In genomic region chr3:177512945-177513671, GRCh38 we compare ENCODE assay signal across 22 cellular contexts.
DNase-seq lines count a peak whose midpoint lies in the region; ATAC-seq, FAIRE-seq and TF ChIP-seq lines count a peak whose summit lies in the region.
"Had no signal": no experiment of that assay in that cellular context is flagged by ENCODE, and none has a peak within 500 bp of the region (broad histone marks: within the 10 kb centered on the region; RNA-seq: fewer than 3 reads in every experiment).

No MANE protein-coding gene starts in this region.

- no peaks in the 10 kb centered on the region for H4K20me1 ChIP-seq in K562 (replicated peaks; ENCODE audit: control insufficient read depth, insufficient read depth, low read length)
- H4K20me1 ChIP-seq: BLaER1 treated with 17β-estradiol and CSF1 and Interleukin-3, amounts not matched to agents 10 nM and 100 nM had no signal

- no peaks in the 10 kb centered on the region for H3K36me3 ChIP-seq in K562 (ENCODE audit: control insufficient read depth, insufficient read depth, low read length)
- H3K36me3 ChIP-seq in heart right ventricle = no peaks in the 10 kb centered on the region
- no peaks in the 10 kb centered on the region for H3K36me3 ChIP-seq in neuronal stem cell (replicated peaks in 1 of 2; ENCODE audit: control insufficient read depth in 2 of 2, insufficient read depth in 2 of 2, low read length in 2 of 2)
- no peaks in the 10 kb centered on the region for H3K36me3 ChIP-seq in Peyer's patch
- H3K36me3 ChIP-seq: BLaER1 treated with 17β-estradiol and CSF1 and Interleukin-3, amounts not matched to agents 10 nM and 100 nM; colonic mucosa had no signal

- no peak for TF ChIP-seq RAD21 in K562 (CRISPR knock-in tag; conservative IDR thresholded peaks at IDR 0.05 in 1 of 2, IDR thresholded peaks at IDR 0.05 in 1 of 2)

- no peak overlapping the region for H2BK12ac ChIP-seq in neuronal stem cell (ENCODE audit: low read length)

- in situ Hi-C loops in K562 (cut with MboI) = no loop called here

- no peak overlapping the region for H2AK5ac ChIP-seq in neuronal stem cell (ENCODE audit: low read depth, low read length)

- intact Hi-C loops in K562 (cut with micrococcal nuclease) (no loop called here), heart right ventricle (cut with DNase I) (loop anchor here in 2 of 10 donors (10.0 kb wide), 2 partner anchors 242 to 272 kb away; no protein-coding TSS in a partner anchor)

- H3K27ac ChIP-seq in K562 (ENCODE audit: extremely low read depth, low read depth, low read length) (no peak overlapping the region), heart right ventricle (peak overlapping the region in 7 of 10 donors; percentile 29 to 83 (median 53)), neuronal stem cell (replicated peaks; ENCODE audit: low read length) (no peak overlapping the region), Peyer's patch (no peak overlapping the region)
- H3K27ac ChIP-seq: BLaER1 treated with 17β-estradiol and CSF1 and Interleukin-3, amounts not matched to agents 10 nM and 100 nM; colonic mucosa; skin epidermis had no signal

- H2AFZ ChIP-seq in K562 (ENCODE audit: low read depth, low read length) (no peak overlapping the region; the same call in 1 of the 2 replicates), neuronal stem cell (ENCODE audit: low read length) (peak overlapping the region; percentile 51)

- H3K27me3 ChIP-seq in K562 (ENCODE audit: control insufficient read depth in 2 of 2, insufficient read depth in 2 of 2, low read length in 2 of 2) = no peaks in the 10 kb centered on the region
- H3K27me3 ChIP-seq in heart right ventricle = no peaks in the 10 kb centered on the region
- H3K27me3 ChIP-seq in neuronal stem cell (ENCODE audit: control insufficient read depth in 3 of 3, insufficient read depth in 3 of 3, low read depth in 1 of 3, low read length in 3 of 3) = no peaks in the 10 kb centered on the region
- no peaks in the 10 kb centered on the region for H3K27me3 ChIP-seq in Peyer's patch
- H3K27me3 ChIP-seq: BLaER1 treated with 17β-estradiol and CSF1 and Interleukin-3, amounts not matched to agents 10 nM and 100 nM; colonic mucosa had no signal

- POLR2A ChIA-PET in K562 (lab: Yijun Ruan, JAX) = interaction anchor here (1.0 kb wide), 1 partner anchor 10 kb away, joined by 3 read pairs; no protein-coding TSS in a partner anchor

- no peaks in the 10 kb centered on the region for H3K79me2 ChIP-seq in K562 (ENCODE audit: control insufficient read depth, insufficient read depth, low read length)

- no peak overlapping the region for H2BK5ac ChIP-seq in neuronal stem cell (ENCODE audit: low read length)

- ATAC-seq in K562 (no peak), heart right ventricle (peak in 1 of 8 donors; percentile 39), HG03439 (IDR thresholded peaks at IDR 0.05; ENCODE audit: unreplicated experiment) (no peak)
- ATAC-seq: activated CD8-positive, alpha-beta T cell treated with anti-CD3 and anti-CD28 coated beads for 36 hours; PC-3 had no signal

- H3K4me1 ChIP-seq in K562 (replicated peaks in 1 of 2; ENCODE audit: control insufficient read depth in 2 of 2, insufficient read depth in 2 of 2, low read length in 2 of 2) (no peaks in the 10 kb centered on the region), heart right ventricle (peaks cover 6 to 76% (median 35%) of the 10 kb centered on the region in 9 donors), neuronal stem cell (ENCODE audit: control insufficient read depth in 2 of 2, insufficient read depth in 1 of 2, low read depth in 1 of 2, low read length in 2 of 2) (peaks cover 16 to 54% of the 10 kb centered on the region in 2 donors), Peyer's patch (peaks cover 0 to 13% (median 0%) of the 10 kb centered on the region in 4 donors)
- H3K4me1 ChIP-seq: colonic mucosa had no signal

- H3K4ac ChIP-seq in neuronal stem cell (ENCODE audit: low read length) = no peak overlapping the region

- peak; percentile 65 for DNase-seq in AG09319 (ENCODE audit: extremely low read depth, low read depth)
- no peak for DNase-seq in K562 (ENCODE audit: extremely low read depth in 1 of 4, low spot score in 3 of 4)
- DNase-seq in heart right ventricle = no peak
- DNase-seq in neuronal stem cell (ENCODE audit: low spot score) = no peak
- no peak for DNase-seq in putamen (ENCODE audit: low spot score)
- no peak for DNase-seq in GM19240 (ENCODE audit: insufficient read length, low spot score)
- DNase-seq in Peyer's patch = no peak
- DNase-seq: activated CD4-positive, CD25-positive, alpha-beta regulatory T cell; activated CD8-positive, alpha-beta T cell treated with anti-CD3 and anti-CD28 coated beads for 36 hours; activated naive CD4-positive, alpha-beta T cell treated with anti-CD3 and anti-CD28 coated beads, Interleukin-2, amount 10 ng/mL, durations not matched to agents 7 days and 5 days; activated T-cell treated with anti-CD3 and anti-CD28 coated beads, Interleukin-2, amount 50 U/mL, for 24 hours; colonic mucosa; left cardiac atrium; NCI-H1436 treated with DMSO at 0.1 percent for 48 hours; NCI-H774; PC-3; stimulated activated CD4-positive, alpha-beta T cell treated with anti-CD3 and anti-CD28 coated beads, Interleukin-4, amount 100 ng/mL, for 1 hour had no signal

- FAIRE-seq in K562 (lab: Jason Lieb, UNC) = no peak
- FAIRE-seq: frontal cortex, H54 had no signal

- CTCF ChIA-PET in K562 (lab: Yijun Ruan, JAX; ENCODE audit: low intra/inter-chr PET ratio) = no interaction called here

- no peak overlapping the region for H2BK120ac ChIP-seq in neuronal stem cell (ENCODE audit: low read depth, low read length)

- TF ChIP-seq CTCF in AG09319 (IDR thresholded peaks at IDR 0.05; ENCODE audit: low read depth, low read length) (no peak), K562 (IDR thresholded peaks at IDR 0.05 in 2 of 3, conservative IDR thresholded peaks at IDR 0.05 in 1 of 3; ENCODE audit: insufficient read depth in 2 of 3, low read depth in 1 of 3, low read length in 3 of 3) (no peak), heart right ventricle (IDR thresholded peaks at IDR 0.05) (no peak), Peyer's patch (IDR thresholded peaks at IDR 0.05) (no peak)

- BruUV-seq in K562 (replicated peaks; lab: Mats Ljungman, UMichigan) = no TSS peak

- H3K4me2 ChIP-seq in K562 (ENCODE audit: insufficient read depth, low read length) = no peak overlapping the region
- H3K4me2 ChIP-seq in neuronal stem cell (ENCODE audit: insufficient read depth, low read length, poor library complexity, severe bottlenecking) = no peak overlapping the region
- H3K4me2 ChIP-seq: BLaER1 treated with 17β-estradiol and CSF1 and Interleukin-3, amounts not matched to agents 10 nM and 100 nM had no signal

- H3K9me3 ChIP-seq in K562 (replicated peaks; ENCODE audit: control insufficient read depth, insufficient read depth, low read depth, low read length) (no peaks in the 10 kb centered on the region), heart right ventricle (no peaks in the 10 kb centered on the region), neuronal stem cell (replicated peaks in 1 of 2; ENCODE audit: control insufficient read depth in 2 of 2, insufficient read depth in 1 of 2, low read depth in 1 of 2, low read length in 2 of 2) (peaks cover 0 to 9% of the 10 kb centered on the region in 2 donors), Peyer's patch (no peaks in the 10 kb centered on the region)
- H3K9me3 ChIP-seq: colonic mucosa had no signal

- no peak overlapping the region for H3K18ac ChIP-seq in neuronal stem cell (ENCODE audit: low read length)

- no peak for TF ChIP-seq EP300 in K562 (IDR thresholded peaks at IDR 0.05; ENCODE audit: low read length)

- H3K9me1 ChIP-seq in K562 (ENCODE audit: control insufficient read depth, insufficient read depth, low read length) = no peaks in the 10 kb centered on the region

- no peak overlapping the region for H3K14ac ChIP-seq in neuronal stem cell (ENCODE audit: low read length)

- no peak overlapping the region for H4K91ac ChIP-seq in neuronal stem cell (ENCODE audit: low read depth, low read length, poor library complexity)

- no peak overlapping the region for H3K4me3 ChIP-seq in K562
- H3K4me3 ChIP-seq in heart right ventricle = no peak overlapping the region
- H3K4me3 ChIP-seq in neuronal stem cell (ENCODE audit: low read length in 2 of 2) = no peak overlapping the region
- H3K4me3 ChIP-seq in Peyer's patch = no peak overlapping the region
- H3K4me3 ChIP-seq: BLaER1 treated with 17β-estradiol and CSF1 and Interleukin-3, amounts not matched to agents 10 nM and 100 nM; colonic mucosa; skin epidermis had no signal

- no peak overlapping the region for H3K23ac ChIP-seq in neuronal stem cell (ENCODE audit: low read depth, low read length, poor library complexity)

- no peaks in the 10 kb centered on the region for H3K79me1 ChIP-seq in neuronal stem cell (ENCODE audit: low read depth, low read length)

- TF ChIP-seq POLR2A in K562 (conservative IDR thresholded peaks at IDR 0.05) (no peak), Peyer's patch (IDR thresholded peaks at IDR 0.05) (no peak)

- H3K9ac ChIP-seq in K562 (ENCODE audit: insufficient read depth in 1 of 2, low read depth in 2 of 2, low read length in 2 of 2) (no peak overlapping the region), neuronal stem cell (ENCODE audit: low read depth, low read length, poor library complexity) (no peak overlapping the region)
- H3K9ac ChIP-seq: BLaER1 treated with 17β-estradiol and CSF1 and Interleukin-3, amounts not matched to agents 10 nM and 100 nM had no signal

- no peak overlapping the region for H2BK15ac ChIP-seq in neuronal stem cell (ENCODE audit: low read length)

- WGBS in K562 (ENCODE audit: insufficient coverage, low coverage, missing lambda C conversion rate) = 18% methylated on average over 5 of the region's 5 CpGs
- 60 to 66% methylated on average over 5 of the region's 5 CpGs for WGBS in heart right ventricle, 2 donors
- no CpG with 5 or more reads among the region's 5 CpGs for WGBS in neuronal stem cell (ENCODE audit: extremely low coverage in 2 of 2, insufficient read length in 2 of 2, insufficient replicate concordance in 1 of 2), 2 donors

- H4K8ac ChIP-seq in neuronal stem cell (ENCODE audit: low read depth, low read length) = no peak overlapping the region

TF ChIP-seq in K562, 482 proteins besides CTCF, POLR2A, EP300 and RAD21:
- TF ChIP-seq ETS2 (tag; IDR thresholded peaks at IDR 0.05; ENCODE audit: borderline replicate concordance, poor library complexity, severe bottlenecking) = no peak
- 0 out of 2 replicates have a peak, but pooled peaks have one; percentile 16 for TF ChIP-seq CEBPB (tag; IDR thresholded peaks at IDR 0.05)
- no peak for TF ChIP-seq CEBPG (CRISPR knock-in tag; IDR thresholded peaks at IDR 0.05)
- TF ChIP-seq CEBPG (tag; conservative IDR thresholded peaks at IDR 0.05 in 1 of 2, IDR thresholded peaks at IDR 0.05 in 1 of 2) = peak in 1 of 2 experiments; percentile 18; a peak in 1 of 4 replicates
TF ChIP-seq in K562: peak in this region for 2.

Comparison
In these comparisons a context has a peak if more than half of its experiments do, and no peak if none do; other contexts are left out.
1. H3K27ac ChIP-seq: peak in heart right ventricle (7 of 10); none in K562 (single experiment), neuronal stem cell (single experiment) and Peyer's patch (0 of 4).